ENCODE assay signal across 24 cellular contexts in the genomic region with DNA sequence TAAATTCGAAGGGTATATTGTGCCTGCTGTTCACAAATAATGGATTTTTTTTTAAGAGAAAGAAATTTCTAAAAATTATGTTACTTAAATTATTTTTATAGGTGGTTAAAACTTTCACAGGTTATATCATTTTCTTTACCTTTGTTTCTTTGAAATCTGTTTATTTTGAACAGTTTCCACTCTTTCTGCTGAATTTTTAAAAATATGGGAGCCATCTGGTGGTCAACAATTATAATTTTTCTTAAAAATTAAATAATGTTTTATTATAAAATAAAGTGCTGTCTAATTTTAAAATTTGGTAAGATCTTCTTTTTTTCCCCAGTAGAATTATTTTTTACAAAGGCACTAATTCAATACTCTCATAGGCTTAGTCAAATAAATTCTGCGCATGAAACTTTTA.
A peak's percentile ranks its signal among the peaks of the same experiment; 100 is the strongest.
DNase-seq lines count a peak whose midpoint lies in the region; ATAC-seq and TF ChIP-seq lines count a peak whose summit lies in the region.
"Had no signal": no experiment of that assay in that cellular context is flagged by ENCODE, and none has a peak within 500 bp of the region (broad histone marks: within the 10 kb centered on the region; RNA-seq: fewer than 3 reads in every experiment).

No MANE protein-coding gene starts in this region.

- H3K56ac ChIP-seq in H9 (ENCODE audit: insufficient read length, low read depth, low read length) = no peak overlapping the region

- H3K79me1 ChIP-seq in H9 (ENCODE audit: insufficient read depth, low read depth, low read length, poor library complexity, severe bottlenecking) = peaks cover 2% of the 10 kb centered on the region

- DNase-seq in H9 (no peak), RWPE2 (ENCODE audit: low spot score) (no peak), fibroblast of peridontal ligament (ENCODE audit: extremely low read depth) (peak; percentile 31), progenitor cell of endocrine pancreas (ENCODE audit: low spot score, unreplicated experiment) (no peak), spleen (no peak)
- no peak for DNase-seq in activated CD4-positive, alpha-beta T cell treated with anti-CD3 and anti-CD28 coated beads, Interleukin-2, amount 50 U/mL, for 1 hour
- no peak for DNase-seq in activated CD4-positive, alpha-beta T cell treated with anti-CD3 and anti-CD28 coated beads for 4 hours
- DNase-seq in stimulated activated CD4-positive, alpha-beta T cell treated with anti-CD3 and anti-CD28 coated beads, Interleukin-2, amount 100 ng/mL, for 48 hours = no peak
- DNase-seq: activated CD4-positive, alpha-beta memory T cell treated with anti-CD3 and anti-CD28 coated beads, Interleukin-2, amount 10 ng/mL, durations not matched to agents 7 days and 5 days; activated T-cell treated with anti-CD3 and anti-CD28 coated beads for 4 hours; Caco-2; effector memory CD4-positive, alpha-beta T cell; hippocampal formation; MM.1S; mucosa of descending colon; NCI-H1436 treated with DMSO at 0.1 percent for 48 hours; retina; SJCRH30; stimulated activated CD8-positive, alpha-beta memory T cell treated with anti-CD3 and anti-CD28 coated beads, Interleukin-4, amount 100 ng/mL, for 48 hours; upper lobe of left lung had no signal

- ATAC-seq in RWPE2 (ENCODE audit: low read depth) = no peak
- ATAC-seq: mucosa of descending colon, WTC11 had no signal

- WGBS in H9 (ENCODE audit: extremely low coverage, insufficient read length, low lambda C conversion rate) = no CpG with 5 or more reads among the region's 2 CpGs
- WGBS in spleen, 5 donors = 78 to 91% (median 81%) methylated on average over 2 of the region's 2 CpGs

- H3K27ac Mint-ChIP-seq in H9 (no peak overlapping the region), progenitor cell of endocrine pancreas (no peak overlapping the region)
- H3K27ac Mint-ChIP-seq: activated CD4-positive, alpha-beta memory T cell treated with anti-CD3 and anti-CD28 coated beads, Interleukin-2, amount 10 ng/mL, durations not matched to agents 7 days and 5 days; activated naive CD4-positive, alpha-beta T cell treated with anti-CD3 and anti-CD28 coated beads, Interleukin-2, amount 50 U/mL, for 24 hours; B cell; WTC11 had no signal

- H4K20me1 ChIP-seq in H9 (ENCODE audit: control insufficient read depth, insufficient read depth, insufficient read length) = no peaks in the 10 kb centered on the region

- H4K5ac ChIP-seq in H9 (ENCODE audit: insufficient read length, low read depth, low read length) = no peak overlapping the region

- H3K27me3 ChIP-seq in H9 (ENCODE audit: insufficient read depth, low read length) = no peaks in the 10 kb centered on the region
- H3K27me3 ChIP-seq in RWPE2 (ENCODE audit: insufficient read depth, poor library complexity, severe bottlenecking) = no peaks in the 10 kb centered on the region
- H3K27me3 ChIP-seq in spleen (replicated peaks in 1 of 7) = no peaks in the 10 kb centered on the region
- H3K27me3 ChIP-seq: neutrophil, SJCRH30, upper lobe of left lung had no signal

- H3K4me1 ChIP-seq in H9 (ENCODE audit: insufficient read depth, low read length) (no peaks in the 10 kb centered on the region), RWPE2 (ENCODE audit: insufficient read depth, poor library complexity, severe bottlenecking) (no peaks in the 10 kb centered on the region), spleen (no peaks in the 10 kb centered on the region)
- H3K4me1 ChIP-seq: Caco-2, SJCRH30 had no signal

- intact Hi-C loops in spleen (cut with DNase I; ENCODE audit: low total_unique reads) = no loop called here

- H3K4me3 Mint-ChIP-seq in H9 (no peak overlapping the region), progenitor cell of endocrine pancreas (ENCODE audit: low read depth) (no peak overlapping the region)
- H3K4me3 Mint-ChIP-seq: activated CD4-positive, alpha-beta memory T cell treated with anti-CD3 and anti-CD28 coated beads, Interleukin-2, amount 10 ng/mL, durations not matched to agents 7 days and 5 days; activated naive CD4-positive, alpha-beta T cell treated with anti-CD3 and anti-CD28 coated beads, Interleukin-2, amount 50 U/mL, for 24 hours; B cell; WTC11 had no signal

- no peak overlapping the region for H4K8ac ChIP-seq in H9 (replicated peaks; ENCODE audit: insufficient read length, low read depth, low read length)

- no peak overlapping the region for H2BK12ac ChIP-seq in H9 (ENCODE audit: insufficient read length, low read depth, low read length)

- H3K23ac ChIP-seq in H9 (ENCODE audit: insufficient read length, low read depth, low read length) = no peak overlapping the region

- no peak overlapping the region for H2BK15ac ChIP-seq in H9 (ENCODE audit: low read depth, low read length)

- no peak overlapping the region for H2BK5ac ChIP-seq in H9 (ENCODE audit: insufficient read length, low read length)

- H4K91ac ChIP-seq in H9 (ENCODE audit: insufficient read length, low read depth, low read length) = no peak overlapping the region

- H3K4me3 ChIP-seq in RWPE2 (ENCODE audit: severe bottlenecking) (no peak overlapping the region), spleen (no peak overlapping the region)
- H3K4me3 ChIP-seq: mucosa of descending colon, SJCRH30, upper lobe of left lung had no signal

- no peak overlapping the region for H2AK5ac ChIP-seq in H9 (ENCODE audit: insufficient read length, low read length)

- no peaks in the 10 kb centered on the region; the same call in 1 of the 2 replicates for H3K79me2 ChIP-seq in H9 (ENCODE audit: insufficient read depth, low read length)

- H3K27me3 Mint-ChIP-seq in H9 (ENCODE audit: low read depth) (no peaks in the 10 kb centered on the region), progenitor cell of endocrine pancreas (no peaks in the 10 kb centered on the region)
- H3K27me3 Mint-ChIP-seq: activated CD4-positive, alpha-beta memory T cell treated with anti-CD3 and anti-CD28 coated beads, Interleukin-2, amount 10 ng/mL, durations not matched to agents 7 days and 5 days; activated naive CD4-positive, alpha-beta T cell treated with anti-CD3 and anti-CD28 coated beads, Interleukin-2, amount 50 U/mL, for 24 hours; B cell had no signal

- H3K36me3 Mint-ChIP-seq in H9 (ENCODE audit: insufficient read depth in 1 of 3, low read depth in 3 of 3) (peaks cover 6 to 14% (median 8%) of the 10 kb centered on the region in 3 experiments; a peak in 6 of 7 replicates), progenitor cell of endocrine pancreas (ENCODE audit: insufficient read depth) (peaks cover 5% of the 10 kb centered on the region)
- H3K36me3 Mint-ChIP-seq: activated naive CD4-positive, alpha-beta T cell treated with anti-CD3 and anti-CD28 coated beads, Interleukin-2, amount 50 U/mL, for 24 hours had no signal

- H2BK20ac ChIP-seq in H9 (ENCODE audit: low read depth, low read length, poor library complexity, severe bottlenecking) = no peak overlapping the region

- no peak overlapping the region for H3K18ac ChIP-seq in H9 (ENCODE audit: insufficient read length, low read depth, low read length)

- H3K23me2 ChIP-seq in H9 (ENCODE audit: insufficient read length, low read depth, low read length, poor library complexity, severe bottlenecking) = no peaks in the 10 kb centered on the region

- no peaks in the 10 kb centered on the region for H3K36me3 ChIP-seq in RWPE2 (ENCODE audit: low read depth)
- no peaks in the 10 kb centered on the region for H3K36me3 ChIP-seq in spleen
- H3K36me3 ChIP-seq: neutrophil, SJCRH30, upper lobe of left lung had no signal

- H3K4me1 Mint-ChIP-seq in H9 (peaks cover 0 to 6% of the 10 kb centered on the region in 2 experiments; a peak in 2 of 4 replicates), progenitor cell of endocrine pancreas (ENCODE audit: low read depth) (no peaks in the 10 kb centered on the region)
- H3K4me1 Mint-ChIP-seq: activated CD4-positive, alpha-beta memory T cell treated with anti-CD3 and anti-CD28 coated beads, Interleukin-2, amount 10 ng/mL, durations not matched to agents 7 days and 5 days; activated naive CD4-positive, alpha-beta T cell treated with anti-CD3 and anti-CD28 coated beads, Interleukin-2, amount 50 U/mL, for 24 hours; B cell; WTC11 had no signal

- H3K4me2 ChIP-seq in H9 (ENCODE audit: insufficient read depth, insufficient read length, low read length) = no peak overlapping the region

- H3K9me3 Mint-ChIP-seq in H9 = peaks cover 4 to 12% of the 10 kb centered on the region in 2 experiments; a peak in 4 of 5 replicates
- peaks cover 9% of the 10 kb centered on the region for H3K9me3 Mint-ChIP-seq in progenitor cell of endocrine pancreas (ENCODE audit: low read depth)
- H3K9me3 Mint-ChIP-seq: activated CD4-positive, alpha-beta memory T cell treated with anti-CD3 and anti-CD28 coated beads, Interleukin-2, amount 10 ng/mL, durations not matched to agents 7 days and 5 days; activated naive CD4-positive, alpha-beta T cell treated with anti-CD3 and anti-CD28 coated beads, Interleukin-2, amount 50 U/mL, for 24 hours had no signal

- no peak overlapping the region for H3K4ac ChIP-seq in H9 (ENCODE audit: low read depth, low read length)

- TF ChIP-seq CTCF in H9 (conservative IDR thresholded peaks at IDR 0.05) (peak; percentile 30; the same call in 2 of the 3 replicates), RWPE2 (IDR thresholded peaks at IDR 0.05; ENCODE audit: poor library complexity, severe bottlenecking) (peak; percentile 30), progenitor cell of endocrine pancreas (IDR thresholded peaks at IDR 0.05; ENCODE audit: unreplicated experiment) (peak; percentile 7), spleen (IDR thresholded peaks at IDR 0.05 in 8 of 11, conservative IDR thresholded peaks at IDR 0.05 in 3 of 11) (no peak)

- H2BK120ac ChIP-seq in H9 (ENCODE audit: low read depth, low read length, poor library complexity, severe bottlenecking) = no peak overlapping the region

- no peak overlapping the region for H2AFZ ChIP-seq in H9 (ENCODE audit: low read length)

- no peak overlapping the region for H3T11ph ChIP-seq in H9 (ENCODE audit: low read length)

- no peaks in the 10 kb centered on the region for H3K9me3 ChIP-seq in H9 (ENCODE audit: control insufficient read depth, low read depth, low read length)
- H3K9me3 ChIP-seq in RWPE2 (ENCODE audit: severe bottlenecking) = no peaks in the 10 kb centered on the region
- H3K9me3 ChIP-seq in spleen = peaks cover 0 to 7% (median 2%) of the 10 kb centered on the region in 8 donors
- H3K9me3 ChIP-seq: Caco-2, mucosa of descending colon, neutrophil, upper lobe of left lung had no signal

- no peak overlapping the region for H3K9ac ChIP-seq in H9 (ENCODE audit: extremely low read depth, insufficient read length, low read length)

- no peak overlapping the region for H3K27ac ChIP-seq in H9 (ENCODE audit: insufficient read length, low read depth, low read length)
- no peak overlapping the region for H3K27ac ChIP-seq in RWPE2 (ENCODE audit: poor library complexity, severe bottlenecking)
- H3K27ac ChIP-seq in spleen = no peak overlapping the region
- H3K27ac ChIP-seq: neutrophil, SJCRH30, upper lobe of left lung had no signal

- TF ChIP-seq POLR2A in spleen (IDR thresholded peaks at IDR 0.05) = no peak

- H3K14ac ChIP-seq in H9 (ENCODE audit: insufficient read depth, low read length) = no peak overlapping the region

Comparison
In these comparisons a context has a peak if more than half of its experiments do, and no peak if none do; other contexts are left out.
1. CTCF ChIP-seq: peak in H9 (single experiment), RWPE2 (single experiment) and progenitor cell of endocrine pancreas (single experiment); none in spleen (0 of 11).